Comparison of ENCODE assay signal across 1 cellular context in genomic region chrX:40169193-40170086, GRCh38.
A peak's percentile ranks its signal among the peaks of the same experiment; 100 is the strongest.
TF ChIP-seq lines count a peak whose summit lies in the region.

No MANE protein-coding gene starts in this region.

TF ChIP-seq in HEK293, 187 proteins besides CTCF, POLR2A, EP300 and RAD21 (continued from another document):
- TF ChIP-seq ZNF398 (tag by site-specific recombination; IDR thresholded peaks at IDR 0.05) (0 out of 2 replicates have a peak, but pooled peaks have one; percentile 52), ZIC2 (tag by site-specific recombination; IDR thresholded peaks at IDR 0.05) (peak; percentile 90), PRDM4 (tag by site-specific recombination; IDR thresholded peaks at IDR 0.05) (no peak), INSM2 (tag by site-specific recombination; IDR thresholded peaks at IDR 0.05) (no peak), ZNF843 (tag by site-specific recombination; IDR thresholded peaks at IDR 0.05) (no peak), KLF1 (tag by site-specific recombination; IDR thresholded peaks at IDR 0.05) (0 out of 2 replicates have a peak, but pooled peaks have one; percentile 15), ZNF518A (tag by site-specific recombination; conservative IDR thresholded peaks at IDR 0.05; ENCODE audit: low read depth) (no peak), ZNF600 (tag by site-specific recombination; IDR thresholded peaks at IDR 0.05) (peak; percentile 78), ZNF311 (tag by site-specific recombination; IDR thresholded peaks at IDR 0.05; ENCODE audit: borderline replicate concordance) (no peak), ZBTB1 (tag by site-specific recombination; IDR thresholded peaks at IDR 0.05) (no peak), ZBTB6 (tag by site-specific recombination; IDR thresholded peaks at IDR 0.05) (no peak; the same call in 1 of the 2 replicates), ZFP37 (tag by site-specific recombination; IDR thresholded peaks at IDR 0.05) (no peak), ZNF280D (tag by site-specific recombination; IDR thresholded peaks at IDR 0.05) (no peak), ZNF707 (tag by site-specific recombination; IDR thresholded peaks at IDR 0.05) (no peak), ZNF626 (tag by site-specific recombination; IDR thresholded peaks at IDR 0.05) (no peak), ZNF10 (tag by site-specific recombination; IDR thresholded peaks at IDR 0.05) (no peak), KLF10 (tag by site-specific recombination; IDR thresholded peaks at IDR 0.05) (peak; percentile 45; the same call in 1 of the 2 replicates), ZNF433 (tag by site-specific recombination; IDR thresholded peaks at IDR 0.05; ENCODE audit: low read depth) (no peak), KLF16 (tag by site-specific recombination; IDR thresholded peaks at IDR 0.05) (no peak), ZNF677 (tag by site-specific recombination; IDR thresholded peaks at IDR 0.05) (no peak), ZFHX2 (tag by site-specific recombination; conservative IDR thresholded peaks at IDR 0.05) (no peak), ZNF157 (tag by site-specific recombination; IDR thresholded peaks at IDR 0.05) (no peak), ZNF350 (tag by site-specific recombination; IDR thresholded peaks at IDR 0.05) (no peak), ZNF473 (tag by site-specific recombination; IDR thresholded peaks at IDR 0.05) (no peak), ZNF324 (tag by site-specific recombination; IDR thresholded peaks at IDR 0.05) (no peak), ZNF513 (tag by site-specific recombination; IDR thresholded peaks at IDR 0.05) (no peak), ZNF654 (tag by site-specific recombination; IDR thresholded peaks at IDR 0.05; ENCODE audit: low read depth) (peak; percentile 59), ZNF514 (tag by site-specific recombination; IDR thresholded peaks at IDR 0.05) (no peak), ZNF169 (tag by site-specific recombination; IDR thresholded peaks at IDR 0.05) (no peak), ZNF521 (tag by site-specific recombination; IDR thresholded peaks at IDR 0.05) (no peak), ZNF26 (tag by site-specific recombination; IDR thresholded peaks at IDR 0.05) (no peak), ZNF488 (tag by site-specific recombination; IDR thresholded peaks at IDR 0.05) (no peak), ZNF223 (tag by site-specific recombination; IDR thresholded peaks at IDR 0.05) (no peak)
TF ChIP-seq in HEK293: peak in this region for 35.
